ENCODE assay signal across 1 cellular context in the genomic region with DNA sequence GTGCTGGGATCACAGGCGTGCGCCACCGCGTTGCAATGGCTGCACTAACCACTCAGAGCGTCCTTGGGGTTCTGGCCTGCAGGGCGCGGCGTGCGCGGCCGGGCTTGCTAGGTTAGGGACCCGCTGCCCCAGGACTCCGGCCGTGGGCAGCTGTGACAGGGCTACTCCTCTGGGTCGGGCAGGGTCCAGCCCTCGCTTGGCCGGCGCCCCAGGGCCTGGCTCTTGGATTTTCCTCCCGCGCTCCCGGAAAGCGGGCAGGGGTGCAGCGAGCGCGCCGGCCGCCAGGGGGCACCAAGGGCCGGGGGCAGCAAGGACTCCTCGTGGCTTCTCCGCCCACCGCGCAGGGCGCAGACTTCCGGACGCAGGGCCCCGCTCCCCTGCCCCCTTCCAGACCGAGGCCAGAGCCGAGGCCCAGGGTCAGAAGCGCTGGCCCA.
TF ChIP-seq lines count a peak whose summit lies in the region.

No MANE protein-coding gene starts in this region.

TF ChIP-seq in HepG2, 621 proteins besides CTCF, POLR2A, EP300 and RAD21 (continued from another document and continues in another):
- TF ChIP-seq, protein P1, sequence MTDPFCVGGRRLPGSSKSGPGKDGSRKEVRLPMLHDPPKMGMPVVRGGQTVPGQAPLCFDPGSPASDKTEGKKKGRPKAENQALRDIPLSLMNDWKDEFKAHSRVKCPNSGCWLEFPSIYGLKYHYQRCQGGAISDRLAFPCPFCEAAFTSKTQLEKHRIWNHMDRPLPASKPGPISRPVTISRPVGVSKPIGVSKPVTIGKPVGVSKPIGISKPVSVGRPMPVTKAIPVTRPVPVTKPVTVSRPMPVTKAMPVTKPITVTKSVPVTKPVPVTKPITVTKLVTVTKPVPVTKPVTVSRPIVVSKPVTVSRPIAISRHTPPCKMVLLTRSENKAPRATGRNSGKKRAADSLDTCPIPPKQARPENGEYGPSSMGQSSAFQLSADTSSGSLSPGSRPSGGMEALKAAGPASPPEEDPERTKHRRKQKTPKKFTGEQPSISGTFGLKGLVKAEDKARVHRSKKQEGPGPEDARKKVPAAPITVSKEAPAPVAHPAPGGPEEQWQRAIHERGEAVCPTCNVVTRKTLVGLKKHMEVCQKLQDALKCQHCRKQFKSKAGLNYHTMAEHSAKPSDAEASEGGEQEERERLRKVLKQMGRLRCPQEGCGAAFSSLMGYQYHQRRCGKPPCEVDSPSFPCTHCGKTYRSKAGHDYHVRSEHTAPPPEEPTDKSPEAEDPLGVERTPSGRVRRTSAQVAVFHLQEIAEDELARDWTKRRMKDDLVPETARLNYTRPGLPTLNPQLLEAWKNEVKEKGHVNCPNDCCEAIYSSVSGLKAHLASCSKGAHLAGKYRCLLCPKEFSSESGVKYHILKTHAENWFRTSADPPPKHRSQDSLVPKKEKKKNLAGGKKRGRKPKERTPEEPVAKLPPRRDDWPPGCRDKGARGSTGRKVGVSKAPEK (CRISPR knock-in tag; IDR thresholded peaks at IDR 0.05; ENCODE audit: borderline replicate concordance): no peak
- TF ChIP-seq, protein P2, sequence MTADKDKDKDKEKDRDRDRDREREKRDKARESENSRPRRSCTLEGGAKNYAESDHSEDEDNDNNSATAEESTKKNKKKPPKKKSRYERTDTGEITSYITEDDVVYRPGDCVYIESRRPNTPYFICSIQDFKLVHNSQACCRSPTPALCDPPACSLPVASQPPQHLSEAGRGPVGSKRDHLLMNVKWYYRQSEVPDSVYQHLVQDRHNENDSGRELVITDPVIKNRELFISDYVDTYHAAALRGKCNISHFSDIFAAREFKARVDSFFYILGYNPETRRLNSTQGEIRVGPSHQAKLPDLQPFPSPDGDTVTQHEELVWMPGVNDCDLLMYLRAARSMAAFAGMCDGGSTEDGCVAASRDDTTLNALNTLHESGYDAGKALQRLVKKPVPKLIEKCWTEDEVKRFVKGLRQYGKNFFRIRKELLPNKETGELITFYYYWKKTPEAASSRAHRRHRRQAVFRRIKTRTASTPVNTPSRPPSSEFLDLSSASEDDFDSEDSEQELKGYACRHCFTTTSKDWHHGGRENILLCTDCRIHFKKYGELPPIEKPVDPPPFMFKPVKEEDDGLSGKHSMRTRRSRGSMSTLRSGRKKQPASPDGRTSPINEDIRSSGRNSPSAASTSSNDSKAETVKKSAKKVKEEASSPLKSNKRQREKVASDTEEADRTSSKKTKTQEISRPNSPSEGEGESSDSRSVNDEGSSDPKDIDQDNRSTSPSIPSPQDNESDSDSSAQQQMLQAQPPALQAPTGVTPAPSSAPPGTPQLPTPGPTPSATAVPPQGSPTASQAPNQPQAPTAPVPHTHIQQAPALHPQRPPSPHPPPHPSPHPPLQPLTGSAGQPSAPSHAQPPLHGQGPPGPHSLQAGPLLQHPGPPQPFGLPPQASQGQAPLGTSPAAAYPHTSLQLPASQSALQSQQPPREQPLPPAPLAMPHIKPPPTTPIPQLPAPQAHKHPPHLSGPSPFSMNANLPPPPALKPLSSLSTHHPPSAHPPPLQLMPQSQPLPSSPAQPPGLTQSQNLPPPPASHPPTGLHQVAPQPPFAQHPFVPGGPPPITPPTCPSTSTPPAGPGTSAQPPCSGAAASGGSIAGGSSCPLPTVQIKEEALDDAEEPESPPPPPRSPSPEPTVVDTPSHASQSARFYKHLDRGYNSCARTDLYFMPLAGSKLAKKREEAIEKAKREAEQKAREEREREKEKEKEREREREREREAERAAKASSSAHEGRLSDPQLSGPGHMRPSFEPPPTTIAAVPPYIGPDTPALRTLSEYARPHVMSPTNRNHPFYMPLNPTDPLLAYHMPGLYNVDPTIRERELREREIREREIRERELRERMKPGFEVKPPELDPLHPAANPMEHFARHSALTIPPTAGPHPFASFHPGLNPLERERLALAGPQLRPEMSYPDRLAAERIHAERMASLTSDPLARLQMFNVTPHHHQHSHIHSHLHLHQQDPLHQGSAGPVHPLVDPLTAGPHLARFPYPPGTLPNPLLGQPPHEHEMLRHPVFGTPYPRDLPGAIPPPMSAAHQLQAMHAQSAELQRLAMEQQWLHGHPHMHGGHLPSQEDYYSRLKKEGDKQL (CRISPR knock-in tag; IDR thresholded peaks at IDR 0.05; ENCODE audit: low read depth): no peak
- TF ChIP-seq, protein P3, sequence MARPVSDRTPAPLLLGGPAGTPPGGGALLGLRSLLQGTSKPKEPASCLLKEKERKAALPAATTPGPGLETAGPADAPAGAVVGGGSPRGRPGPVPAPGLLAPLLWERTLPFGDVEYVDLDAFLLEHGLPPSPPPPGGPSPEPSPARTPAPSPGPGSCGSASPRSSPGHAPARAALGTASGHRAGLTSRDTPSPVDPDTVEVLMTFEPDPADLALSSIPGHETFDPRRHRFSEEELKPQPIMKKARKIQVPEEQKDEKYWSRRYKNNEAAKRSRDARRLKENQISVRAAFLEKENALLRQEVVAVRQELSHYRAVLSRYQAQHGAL (CRISPR knock-in tag; IDR thresholded peaks at IDR 0.05; ENCODE audit: not compliant biosample characterization): no peak
- TF ChIP-seq ZNF3 (CRISPR knock-in tag; IDR thresholded peaks at IDR 0.05) (no peak), ZNF549 (CRISPR knock-in tag; IDR thresholded peaks at IDR 0.05) (no peak), KLF12 (CRISPR knock-in tag; IDR thresholded peaks at IDR 0.05; ENCODE audit: borderline replicate concordance) (no peak), MZF1 (CRISPR knock-in tag; IDR thresholded peaks at IDR 0.05; ENCODE audit: borderline replicate concordance) (no peak), TEAD3 (CRISPR knock-in tag; optimal IDR thresholded peaks at IDR 0.05; ENCODE audit: borderline replicate concordance) (peak; percentile 35), ZNF501 (CRISPR knock-in tag; IDR thresholded peaks at IDR 0.05) (peak; percentile 65; the same call in 1 of the 2 replicates), ZFP82 (CRISPR knock-in tag; IDR thresholded peaks at IDR 0.05; ENCODE audit: borderline replicate concordance) (no peak), KDM1A (CRISPR knock-in tag; IDR thresholded peaks at IDR 0.05) (no peak), SP2 (CRISPR knock-in tag; IDR thresholded peaks at IDR 0.05) (0 out of 2 replicates have a peak, but pooled peaks have one; percentile 20), RBM39 (IDR thresholded peaks at IDR 0.05; ENCODE audit: low read depth, low read length, poor library complexity, severe bottlenecking) (peak; percentile 22), MBD4 (IDR thresholded peaks at IDR 0.05; ENCODE audit: borderline replicate concordance, low read length) (no peak), ZBTB8A (CRISPR knock-in tag; IDR thresholded peaks at IDR 0.05; ENCODE audit: borderline replicate concordance, low read depth) (no peak), ZNF33A (CRISPR knock-in tag; IDR thresholded peaks at IDR 0.05; ENCODE audit: borderline replicate concordance) (no peak), NFE2L1 (CRISPR knock-in tag; IDR thresholded peaks at IDR 0.05; ENCODE audit: borderline replicate concordance) (peak; percentile 37; the same call in 1 of the 2 replicates), PAWR (CRISPR knock-in tag; IDR thresholded peaks at IDR 0.05; ENCODE audit: borderline replicate concordance) (no peak), CAMTA2 (CRISPR knock-in tag; IDR thresholded peaks at IDR 0.05; ENCODE audit: borderline replicate concordance) (no peak), SRF (IDR thresholded peaks at IDR 0.05; ENCODE audit: low read depth, low read length) (no peak), SCMH1 (CRISPR knock-in tag; IDR thresholded peaks at IDR 0.05; ENCODE audit: borderline replicate concordance) (no peak), ZNF615 (CRISPR knock-in tag; IDR thresholded peaks at IDR 0.05; ENCODE audit: borderline replicate concordance) (no peak), ZBTB20 (CRISPR knock-in tag; IDR thresholded peaks at IDR 0.05; ENCODE audit: borderline replicate concordance, low read depth) (no peak), ZNF101 (CRISPR knock-in tag; IDR thresholded peaks at IDR 0.05; ENCODE audit: borderline replicate concordance, low read depth) (no peak), ZNF468 (CRISPR knock-in tag; IDR thresholded peaks at IDR 0.05) (no peak), ZNF543 (CRISPR knock-in tag; IDR thresholded peaks at IDR 0.05) (no peak), ZNF232 (CRISPR knock-in tag; IDR thresholded peaks at IDR 0.05; ENCODE audit: borderline replicate concordance) (no peak; the same call in 1 of the 2 replicates), ZNF724P (CRISPR knock-in tag; IDR thresholded peaks at IDR 0.05; ENCODE audit: borderline replicate concordance) (no peak), FOXK1 (CRISPR knock-in tag; IDR thresholded peaks at IDR 0.05; ENCODE audit: borderline replicate concordance, low read depth) (no peak)
- TF ChIP-seq, protein P4, sequence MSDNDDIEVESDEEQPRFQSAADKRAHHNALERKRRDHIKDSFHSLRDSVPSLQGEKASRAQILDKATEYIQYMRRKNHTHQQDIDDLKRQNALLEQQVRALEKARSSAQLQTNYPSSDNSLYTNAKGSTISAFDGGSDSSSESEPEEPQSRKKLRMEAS (IDR thresholded peaks at IDR 0.05): peak; percentile 29; the same call in 1 of the 2 replicates
- TF ChIP-seq, protein P5, sequence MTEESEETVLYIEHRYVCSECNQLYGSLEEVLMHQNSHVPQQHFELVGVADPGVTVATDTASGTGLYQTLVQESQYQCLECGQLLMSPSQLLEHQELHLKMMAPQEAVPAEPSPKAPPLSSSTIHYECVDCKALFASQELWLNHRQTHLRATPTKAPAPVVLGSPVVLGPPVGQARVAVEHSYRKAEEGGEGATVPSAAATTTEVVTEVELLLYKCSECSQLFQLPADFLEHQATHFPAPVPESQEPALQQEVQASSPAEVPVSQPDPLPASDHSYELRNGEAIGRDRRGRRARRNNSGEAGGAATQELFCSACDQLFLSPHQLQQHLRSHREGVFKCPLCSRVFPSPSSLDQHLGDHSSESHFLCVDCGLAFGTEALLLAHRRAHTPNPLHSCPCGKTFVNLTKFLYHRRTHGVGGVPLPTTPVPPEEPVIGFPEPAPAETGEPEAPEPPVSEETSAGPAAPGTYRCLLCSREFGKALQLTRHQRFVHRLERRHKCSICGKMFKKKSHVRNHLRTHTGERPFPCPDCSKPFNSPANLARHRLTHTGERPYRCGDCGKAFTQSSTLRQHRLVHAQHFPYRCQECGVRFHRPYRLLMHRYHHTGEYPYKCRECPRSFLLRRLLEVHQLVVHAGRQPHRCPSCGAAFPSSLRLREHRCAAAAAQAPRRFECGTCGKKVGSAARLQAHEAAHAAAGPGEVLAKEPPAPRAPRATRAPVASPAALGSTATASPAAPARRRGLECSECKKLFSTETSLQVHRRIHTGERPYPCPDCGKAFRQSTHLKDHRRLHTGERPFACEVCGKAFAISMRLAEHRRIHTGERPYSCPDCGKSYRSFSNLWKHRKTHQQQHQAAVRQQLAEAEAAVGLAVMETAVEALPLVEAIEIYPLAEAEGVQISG (CRISPR knock-in tag; IDR thresholded peaks at IDR 0.05): peak; percentile 66
- TF ChIP-seq, protein P6, sequence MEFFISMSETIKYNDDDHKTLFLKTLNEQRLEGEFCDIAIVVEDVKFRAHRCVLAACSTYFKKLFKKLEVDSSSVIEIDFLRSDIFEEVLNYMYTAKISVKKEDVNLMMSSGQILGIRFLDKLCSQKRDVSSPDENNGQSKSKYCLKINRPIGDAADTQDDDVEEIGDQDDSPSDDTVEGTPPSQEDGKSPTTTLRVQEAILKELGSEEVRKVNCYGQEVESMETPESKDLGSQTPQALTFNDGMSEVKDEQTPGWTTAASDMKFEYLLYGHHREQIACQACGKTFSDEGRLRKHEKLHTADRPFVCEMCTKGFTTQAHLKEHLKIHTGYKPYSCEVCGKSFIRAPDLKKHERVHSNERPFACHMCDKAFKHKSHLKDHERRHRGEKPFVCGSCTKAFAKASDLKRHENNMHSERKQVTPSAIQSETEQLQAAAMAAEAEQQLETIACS (CRISPR knock-in tag; IDR thresholded peaks at IDR 0.05): no peak
- TF ChIP-seq, protein P7, sequence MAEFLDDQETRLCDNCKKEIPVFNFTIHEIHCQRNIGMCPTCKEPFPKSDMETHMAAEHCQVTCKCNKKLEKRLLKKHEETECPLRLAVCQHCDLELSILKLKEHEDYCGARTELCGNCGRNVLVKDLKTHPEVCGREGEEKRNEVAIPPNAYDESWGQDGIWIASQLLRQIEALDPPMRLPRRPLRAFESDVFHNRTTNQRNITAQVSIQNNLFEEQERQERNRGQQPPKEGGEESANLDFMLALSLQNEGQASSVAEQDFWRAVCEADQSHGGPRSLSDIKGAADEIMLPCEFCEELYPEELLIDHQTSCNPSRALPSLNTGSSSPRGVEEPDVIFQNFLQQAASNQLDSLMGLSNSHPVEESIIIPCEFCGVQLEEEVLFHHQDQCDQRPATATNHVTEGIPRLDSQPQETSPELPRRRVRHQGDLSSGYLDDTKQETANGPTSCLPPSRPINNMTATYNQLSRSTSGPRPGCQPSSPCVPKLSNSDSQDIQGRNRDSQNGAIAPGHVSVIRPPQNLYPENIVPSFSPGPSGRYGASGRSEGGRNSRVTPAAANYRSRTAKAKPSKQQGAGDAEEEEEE (CRISPR knock-in tag; IDR thresholded peaks at IDR 0.05; ENCODE audit: borderline replicate concordance): no peak
- TF ChIP-seq, protein P8, sequence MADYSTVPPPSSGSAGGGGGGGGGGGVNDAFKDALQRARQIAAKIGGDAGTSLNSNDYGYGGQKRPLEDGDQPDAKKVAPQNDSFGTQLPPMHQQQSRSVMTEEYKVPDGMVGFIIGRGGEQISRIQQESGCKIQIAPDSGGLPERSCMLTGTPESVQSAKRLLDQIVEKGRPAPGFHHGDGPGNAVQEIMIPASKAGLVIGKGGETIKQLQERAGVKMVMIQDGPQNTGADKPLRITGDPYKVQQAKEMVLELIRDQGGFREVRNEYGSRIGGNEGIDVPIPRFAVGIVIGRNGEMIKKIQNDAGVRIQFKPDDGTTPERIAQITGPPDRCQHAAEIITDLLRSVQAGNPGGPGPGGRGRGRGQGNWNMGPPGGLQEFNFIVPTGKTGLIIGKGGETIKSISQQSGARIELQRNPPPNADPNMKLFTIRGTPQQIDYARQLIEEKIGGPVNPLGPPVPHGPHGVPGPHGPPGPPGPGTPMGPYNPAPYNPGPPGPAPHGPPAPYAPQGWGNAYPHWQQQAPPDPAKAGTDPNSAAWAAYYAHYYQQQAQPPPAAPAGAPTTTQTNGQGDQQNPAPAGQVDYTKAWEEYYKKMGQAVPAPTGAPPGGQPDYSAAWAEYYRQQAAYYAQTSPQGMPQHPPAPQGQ (CRISPR knock-in tag; IDR thresholded peaks at IDR 0.05; ENCODE audit: borderline replicate concordance): no peak
- TF ChIP-seq, protein P9, sequence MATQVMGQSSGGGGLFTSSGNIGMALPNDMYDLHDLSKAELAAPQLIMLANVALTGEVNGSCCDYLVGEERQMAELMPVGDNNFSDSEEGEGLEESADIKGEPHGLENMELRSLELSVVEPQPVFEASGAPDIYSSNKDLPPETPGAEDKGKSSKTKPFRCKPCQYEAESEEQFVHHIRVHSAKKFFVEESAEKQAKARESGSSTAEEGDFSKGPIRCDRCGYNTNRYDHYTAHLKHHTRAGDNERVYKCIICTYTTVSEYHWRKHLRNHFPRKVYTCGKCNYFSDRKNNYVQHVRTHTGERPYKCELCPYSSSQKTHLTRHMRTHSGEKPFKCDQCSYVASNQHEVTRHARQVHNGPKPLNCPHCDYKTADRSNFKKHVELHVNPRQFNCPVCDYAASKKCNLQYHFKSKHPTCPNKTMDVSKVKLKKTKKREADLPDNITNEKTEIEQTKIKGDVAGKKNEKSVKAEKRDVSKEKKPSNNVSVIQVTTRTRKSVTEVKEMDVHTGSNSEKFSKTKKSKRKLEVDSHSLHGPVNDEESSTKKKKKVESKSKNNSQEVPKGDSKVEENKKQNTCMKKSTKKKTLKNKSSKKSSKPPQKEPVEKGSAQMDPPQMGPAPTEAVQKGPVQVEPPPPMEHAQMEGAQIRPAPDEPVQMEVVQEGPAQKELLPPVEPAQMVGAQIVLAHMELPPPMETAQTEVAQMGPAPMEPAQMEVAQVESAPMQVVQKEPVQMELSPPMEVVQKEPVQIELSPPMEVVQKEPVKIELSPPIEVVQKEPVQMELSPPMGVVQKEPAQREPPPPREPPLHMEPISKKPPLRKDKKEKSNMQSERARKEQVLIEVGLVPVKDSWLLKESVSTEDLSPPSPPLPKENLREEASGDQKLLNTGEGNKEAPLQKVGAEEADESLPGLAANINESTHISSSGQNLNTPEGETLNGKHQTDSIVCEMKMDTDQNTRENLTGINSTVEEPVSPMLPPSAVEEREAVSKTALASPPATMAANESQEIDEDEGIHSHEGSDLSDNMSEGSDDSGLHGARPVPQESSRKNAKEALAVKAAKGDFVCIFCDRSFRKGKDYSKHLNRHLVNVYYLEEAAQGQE (IDR thresholded peaks at IDR 0.05; ENCODE audit: borderline replicate concordance in 1 of 2, low read depth in 1 of 2, low read length in 2 of 2): no peak
